8 cellular contexts compared by ENCODE assay signal in the genomic region with DNA sequence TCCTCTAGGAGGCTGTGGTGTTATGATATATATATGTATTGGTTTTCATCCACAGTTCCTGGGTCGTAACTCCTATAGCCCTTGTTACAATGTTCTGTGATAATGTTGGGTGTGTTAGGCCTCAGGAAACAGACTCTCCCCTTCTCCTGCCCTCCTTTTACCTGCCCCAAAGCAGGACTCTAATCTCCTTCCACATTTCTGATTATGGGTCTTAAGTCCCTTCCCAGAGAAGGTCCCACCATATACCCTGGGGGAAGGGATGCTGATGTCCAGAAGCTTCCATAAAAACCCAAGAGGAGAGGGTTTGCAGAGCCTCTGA. TPM values are rescaled to one million over a fixed set of nuclear protein-coding genes. Genes with fewer than 3 reads are reported as not detected.
DNase-seq lines count a peak whose midpoint lies in the region; TF ChIP-seq lines count a peak whose summit lies in the region.

No MANE protein-coding gene starts in this region.

- in situ Hi-C loops in GM23248 (cut with MboI) = no loop called here

- H3K27me3 ChIP-seq in GM23248 (replicated peaks; ENCODE audit: insufficient read depth) (no peaks in the 10 kb centered on the region), SJSA1 (replicated peaks) (no peaks in the 10 kb centered on the region), skeletal muscle tissue (ENCODE audit: control insufficient read depth in 3 of 3, insufficient read depth in 3 of 3, low read length in 3 of 3) (no peaks in the 10 kb centered on the region)

- peaks cover 19% of the 10 kb centered on the region; the same call in 1 of the 2 replicates for H3F3A ChIP-seq in GM23248 (ENCODE audit: insufficient read depth)

- H3K4me2 ChIP-seq in GM23248 (ENCODE audit: unreplicated experiment) = peak overlapping the region; percentile 71

- H3K4me1 ChIP-seq in GM23248 (ENCODE audit: insufficient read depth) (peaks cover 10% of the 10 kb centered on the region; the same call in 1 of the 2 replicates), SJSA1 (replicated peaks) (peaks cover 7% of the 10 kb centered on the region), skeletal muscle tissue (ENCODE audit: control insufficient read depth in 3 of 3, insufficient read depth in 3 of 3, low read length in 3 of 3) (peaks cover 4 to 18% (median 15%) of the 10 kb centered on the region in 3 donors)

- peaks cover 43% of the 10 kb centered on the region for H3K79me2 ChIP-seq in GM23248 (ENCODE audit: insufficient read depth)

- DNase-seq in GM23248 (no peak), SJSA1 (ENCODE audit: low read depth in 1 of 2, low spot score in 2 of 2) (no peak), fibroblast of pulmonary artery (ENCODE audit: low read depth) (no peak), medulla oblongata (ENCODE audit: extremely low spot score) (no peak), cortex of kidney (lab: John Stamatoyannopoulos, UW) (no peak), NCI-H1436 (lab: John Stamatoyannopoulos, UW) (no peak), NCI-H2227 (lab: John Stamatoyannopoulos, UW; ENCODE audit: unreplicated experiment) (no peak)

- H4K20me1 ChIP-seq in GM23248 (ENCODE audit: insufficient read depth) = no peaks in the 10 kb centered on the region

- H3K4me3 ChIP-seq in GM23248 (peak overlapping the region; percentile 89), SJSA1 (peak overlapping the region; percentile 83), fibroblast of pulmonary artery (replicated peaks; ENCODE audit: low read depth, low read length) (peak overlapping the region; percentile 90), skeletal muscle tissue (ENCODE audit: low read length in 3 of 3) (peak overlapping the region; percentile 72 to 97 (median 89))

- H3K36me3 ChIP-seq in GM23248 (ENCODE audit: low read depth) = peaks cover 27% of the 10 kb centered on the region
- peaks cover 50% of the 10 kb centered on the region for H3K36me3 ChIP-seq in SJSA1
- peaks cover 23 to 35% (median 35%) of the 10 kb centered on the region in 3 donors for H3K36me3 ChIP-seq in skeletal muscle tissue (ENCODE audit: control insufficient read depth in 3 of 3, insufficient read depth in 3 of 3, low read length in 3 of 3)

- no peaks in the 10 kb centered on the region for H3K9me2 ChIP-seq in GM23248 (ENCODE audit: insufficient read depth)

- H3K9me3 ChIP-seq in GM23248 (ENCODE audit: low read depth) = no peaks in the 10 kb centered on the region
- H3K9me3 ChIP-seq in SJSA1 (replicated peaks) = no peaks in the 10 kb centered on the region
- H3K9me3 ChIP-seq in skeletal muscle tissue (ENCODE audit: control insufficient read depth in 3 of 3, low read length in 3 of 3) = no peaks in the 10 kb centered on the region

- H2AFZ ChIP-seq in GM23248 = peak overlapping the region; percentile 83

- H3K9ac ChIP-seq in GM23248 (peak overlapping the region; percentile 36), skeletal muscle tissue (ENCODE audit: low read depth in 1 of 3, low read length in 3 of 3) (peak overlapping the region; percentile 80 to 92 (median 84))

- no peak for TF ChIP-seq CTCF in fibroblast of pulmonary artery (IDR thresholded peaks at IDR 0.05; ENCODE audit: low read length, missing control alignments)

- WGBS in GM23248 (ENCODE audit: low coverage in 1 of 2, low lambda C conversion rate in 2 of 2, missing lambda C conversion rate in 2 of 2), 2 experiments = 0% methylated on average over 1 of the region's 1 CpG

- H3K27ac ChIP-seq in GM23248 (0 out of 2 replicates have a peak overlapping the region, but pooled peaks have one; percentile 12), SJSA1 (no peak overlapping the region), skeletal muscle tissue (ENCODE audit: low read depth, low read length) (peak overlapping the region; percentile 76)

RNA-seq across cellular contexts. Expression of gene C1QBP, which starts 0.5 kb away (rescaled TPM):
- total RNA-seq in GM23248 (2014; rRNA removed; shearing (Covaris generic)) = 119 and 131 TPM in 2 replicates
- polyA plus RNA-seq in GM23248 (2016; fragmentation: Nextera tagmentation; extraction: Ambion mirVana) = 235 and 241 TPM in 2 replicates
- 288 and 411 TPM in 2 replicates for total RNA-seq in SJSA1 (2014; rRNA removed; shearing (Covaris generic))
- 142 TPM for total RNA-seq in skeletal muscle tissue

RNA-seq across cellular contexts. Expression of gene RPAIN, which starts 19.4 kb away (rescaled TPM):
- total RNA-seq in GM23248 (2014; rRNA removed; shearing (Covaris generic)) = 9.0 and 15.7 TPM in 2 replicates
- 21.4 and 22.0 TPM in 2 replicates for polyA plus RNA-seq in GM23248 (2016; fragmentation: Nextera tagmentation; extraction: Ambion mirVana)
- 44.1 and 83.4 TPM in 2 replicates for total RNA-seq in SJSA1 (2014; rRNA removed; shearing (Covaris generic))
- total RNA-seq in skeletal muscle tissue = 32.4 TPM

RNA-seq across cellular contexts. Expression of gene NUP88, which starts 19.9 kb away (rescaled TPM):
- total RNA-seq in GM23248 (2014; rRNA removed; shearing (Covaris generic)) = 42.9 and 50.6 TPM in 2 replicates
- polyA plus RNA-seq in GM23248 (2016; fragmentation: Nextera tagmentation; extraction: Ambion mirVana) = 42.9 and 52.6 TPM in 2 replicates
- total RNA-seq in SJSA1 (2014; rRNA removed; shearing (Covaris generic)) = 111 and 146 TPM in 2 replicates
- total RNA-seq in skeletal muscle tissue = 46.4 TPM

RNA-seq across cellular contexts. Expression of gene DHX33, which starts 29.4 kb away (rescaled TPM):
- total RNA-seq in GM23248 (2014; rRNA removed; shearing (Covaris generic)) = 4.4 and 6.3 TPM in 2 replicates
- polyA plus RNA-seq in GM23248 (2016; fragmentation: Nextera tagmentation; extraction: Ambion mirVana) = 2.2 and 3.0 TPM in 2 replicates
- total RNA-seq in SJSA1 (2014; rRNA removed; shearing (Covaris generic)) = 2.3 and 5.7 TPM in 2 replicates
- 7.3 TPM for total RNA-seq in skeletal muscle tissue

RNA-seq across cellular contexts. Expression of gene DERL2, which starts 46.6 kb away (rescaled TPM):
- total RNA-seq in GM23248 (2014; rRNA removed; shearing (Covaris generic)) = 38.6 and 70.7 TPM in 2 replicates
- 159 and 160 TPM in 2 replicates for polyA plus RNA-seq in GM23248 (2016; fragmentation: Nextera tagmentation; extraction: Ambion mirVana)
- total RNA-seq in SJSA1 (2014; rRNA removed; shearing (Covaris generic)) = 35.4 and 78.9 TPM in 2 replicates
- 26.1 TPM for total RNA-seq in skeletal muscle tissue
